ENCODE assay signal across 8 cellular contexts in the genomic region with DNA sequence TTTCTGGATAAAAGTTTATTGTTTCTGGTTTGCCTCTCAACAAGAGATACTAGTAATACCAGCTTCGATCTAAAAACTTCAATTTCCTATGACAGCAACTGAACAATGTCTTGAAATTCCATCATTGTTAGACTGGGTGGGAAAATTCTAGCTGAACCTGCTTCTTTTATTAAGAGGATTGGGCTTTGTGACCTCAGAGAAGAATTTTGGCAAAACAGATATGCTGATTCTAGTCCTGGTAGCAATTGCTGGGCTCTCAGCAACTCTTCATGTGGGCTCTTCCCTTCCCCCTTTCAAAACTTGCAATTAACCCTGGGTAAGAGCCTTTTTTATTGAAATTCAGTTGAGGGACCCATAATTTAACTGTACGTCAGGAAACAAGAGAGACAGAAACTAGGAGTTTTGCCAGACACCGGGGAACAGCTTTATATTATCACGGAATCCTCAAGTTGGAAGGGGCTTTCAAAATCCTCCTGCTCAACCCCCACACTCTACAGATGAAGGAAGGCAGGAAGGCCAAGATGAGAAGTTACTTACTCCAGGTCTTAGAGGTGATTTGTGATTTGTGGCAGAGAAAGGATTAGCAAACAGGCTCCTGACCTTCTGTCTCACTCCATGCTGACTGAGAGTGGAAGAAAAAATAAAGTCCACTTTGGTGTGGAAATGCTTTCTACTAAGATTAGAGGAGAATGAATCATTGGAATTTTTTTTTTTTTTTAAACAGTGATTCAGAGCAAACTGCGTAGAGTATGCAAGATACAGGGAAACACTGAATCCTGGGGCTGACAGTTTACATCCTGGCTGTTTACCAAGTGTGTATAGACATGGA.
DNase-seq lines count a peak whose midpoint lies in the region; ATAC-seq, FAIRE-seq and TF ChIP-seq lines count a peak whose summit lies in the region.

No MANE protein-coding gene starts in this region.

- H3K4me1 ChIP-seq in astrocyte (ENCODE audit: insufficient read depth, low read length) (peaks cover 26% of the 10 kb centered on the region), lower lobe of right lung (peaks cover 27% of the 10 kb centered on the region), uterus (peaks cover 4 to 15% of the 10 kb centered on the region in 2 donors)

- FAIRE-seq in astrocyte (lab: Jason Lieb, UNC), result peak; percentile 88

- H3K4me3 ChIP-seq in astrocyte (ENCODE audit: insufficient read depth, low read depth, low read length) (peak overlapping the region; percentile 35), lower lobe of right lung (no peak overlapping the region), uterus (no peak overlapping the region)

- TF ChIP-seq CTCF in astrocyte (IDR thresholded peaks at IDR 0.05; ENCODE audit: insufficient read depth, low read depth, low read length) (no peak), lower lobe of right lung (IDR thresholded peaks at IDR 0.05) (no peak), uterus (IDR thresholded peaks at IDR 0.05) (no peak)

- peak overlapping the region; percentile 77 for H3K9ac ChIP-seq in astrocyte (ENCODE audit: low read length)

- peak; percentile 74 to 91 for ATAC-seq in left cardiac atrium
- ATAC-seq in Right ventricle myocardium inferior, result no peak
- peak; percentile 62 to 70 for ATAC-seq in lower lobe of right lung

- H2AFZ ChIP-seq in astrocyte (ENCODE audit: low read depth, low read length), result peak overlapping the region; percentile 57

- no peaks in the 10 kb centered on the region for H3K9me3 Mint-ChIP-seq in astrocyte (ENCODE audit: unreplicated experiment)

- DNase-seq in left cardiac atrium, result no peak
- no peak for DNase-seq in Right ventricle myocardium inferior (ENCODE audit: missing footprints)
- DNase-seq in astrocyte (ENCODE audit: low read depth), result peak; percentile 88
- no peak for DNase-seq in lower lobe of right lung
- DNase-seq in uterus, result peak; percentile 39 to 55
- no peak for DNase-seq in NCI-H1436 (lab: John Stamatoyannopoulos, UW)
- no peak for DNase-seq in nucleus accumbens (lab: John Stamatoyannopoulos, UW)
- no peak for DNase-seq in NAMALWA (ENCODE audit: low spot score)

- peak overlapping the region; percentile 97 for H3K27ac Mint-ChIP-seq in astrocyte (ENCODE audit: unreplicated experiment)

- intact Hi-C loops in left cardiac atrium (cut with DNase I) (no loop called here), Right ventricle myocardium inferior (cut with DNase I) (no loop called here), lower lobe of right lung (cut with DNase I) (no loop called here), uterus (cut with DNase I; ENCODE audit: low total_unique reads) (no loop called here)

- H3K27ac ChIP-seq in astrocyte (ENCODE audit: low read depth, low read length), result peak overlapping the region; percentile 90
- H3K27ac ChIP-seq in lower lobe of right lung, result peak overlapping the region; percentile 37
- peak overlapping the region; percentile 77 to 85 for H3K27ac ChIP-seq in uterus

- H3K27me3 ChIP-seq in astrocyte (ENCODE audit: insufficient read depth, low read length), result no peaks in the 10 kb centered on the region
- H3K27me3 ChIP-seq in lower lobe of right lung (ENCODE audit: low read depth), result no peaks in the 10 kb centered on the region
- H3K27me3 ChIP-seq in uterus, result no peaks in the 10 kb centered on the region

- H3K27me3 Mint-ChIP-seq in astrocyte (ENCODE audit: low read depth, unreplicated experiment), result no peaks in the 10 kb centered on the region

- no peaks in the 10 kb centered on the region for H3K36me3 ChIP-seq in astrocyte (ENCODE audit: insufficient read depth, low read length)
- H3K36me3 ChIP-seq in lower lobe of right lung, result no peaks in the 10 kb centered on the region
- no peaks in the 10 kb centered on the region for H3K36me3 ChIP-seq in uterus

- no peaks in the 10 kb centered on the region for H4K20me1 ChIP-seq in astrocyte (ENCODE audit: insufficient read depth, low read length)

- H3K9me3 ChIP-seq in astrocyte (ENCODE audit: insufficient read depth, low read depth, low read length) (no peaks in the 10 kb centered on the region), lower lobe of right lung (no peaks in the 10 kb centered on the region), uterus (no peaks in the 10 kb centered on the region)

- H3K79me2 ChIP-seq in astrocyte (ENCODE audit: insufficient read depth, low read length), result no peaks in the 10 kb centered on the region

- peak overlapping the region; percentile 78 for H3K4me2 ChIP-seq in astrocyte (ENCODE audit: low read length)

- no peak for TF ChIP-seq POLR2A in uterus (IDR thresholded peaks at IDR 0.05)

- peaks cover 37% of the 10 kb centered on the region for H3K4me1 Mint-ChIP-seq in astrocyte (ENCODE audit: low read depth, unreplicated experiment)

- peak overlapping the region; percentile 51 for H3K4me3 Mint-ChIP-seq in astrocyte (ENCODE audit: unreplicated experiment)

- no peaks in the 10 kb centered on the region for H3K36me3 Mint-ChIP-seq in astrocyte (ENCODE audit: low read depth, unreplicated experiment)

Comparison
In these comparisons a context has a peak if more than half of its experiments do, and no peak if none do; other contexts are left out.
1. DNase-seq: peak in astrocyte (single experiment) and uterus (2 of 2); none in left cardiac atrium (single experiment), Right ventricle myocardium inferior (single experiment), lower lobe of right lung (single experiment), NCI-H1436 (single experiment), nucleus accumbens (0 of 56) and NAMALWA (single experiment).
2. H3K27ac ChIP-seq: peak in every context shown above with its lines; median percentile 90 in astrocyte; 81 in uterus; 37 in lower lobe of right lung.